34 cellular contexts compared by ENCODE assay signal in the genomic region with DNA sequence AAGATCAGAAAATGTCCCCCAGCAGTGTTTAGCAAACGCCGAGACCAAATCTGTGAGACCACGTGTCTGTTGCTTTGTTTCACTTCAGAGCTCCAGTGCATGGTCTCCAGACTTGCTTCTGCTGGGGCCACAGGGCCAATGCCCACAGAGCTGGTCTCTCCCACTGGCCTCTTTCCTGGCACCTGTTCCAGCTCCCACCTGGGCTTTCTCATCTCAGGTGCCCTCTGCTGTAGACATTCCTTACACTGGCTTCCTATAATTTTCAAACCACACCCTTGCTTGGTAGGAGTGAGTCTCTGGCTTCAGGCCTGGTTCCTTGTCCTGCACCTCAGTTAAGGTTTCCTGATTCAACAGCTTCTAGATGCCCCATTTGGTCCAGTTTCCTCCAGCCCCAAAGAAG.
"Had no signal": no experiment of that assay in that cellular context is flagged by ENCODE, and none has a peak within 500 bp of the region (broad histone marks: within the 10 kb centered on the region; RNA-seq: fewer than 3 reads in every experiment).

No MANE protein-coding gene starts in this region.

- H3K4me3 Mint-ChIP-seq: immature natural killer cell; mesothelial cell of epicardium; naive B cell; natural killer cell; nephron progenitor cell; neural progenitor cell; stimulated activated naive B cell treated with anti-CD40 and anti-IgM and Interleukin-4, amounts not matched to agents 10 μg/mL and 1 μg/mL and 100 μg/mL, for 72 hours had no signal

- H3K27me3 ChIP-seq: left lung, neural progenitor cell, neutrophil, pancreas, stomach, testis, thyroid gland, transverse colon, upper lobe of right lung had no signal

- FAIRE-seq: islet of Langerhans, kidney, pancreas, urothelium cell line had no signal

- H3K9ac ChIP-seq: neural progenitor cell had no signal

- H3K4me1 ChIP-seq: left lung, lower lobe of right lung, neural progenitor cell, pancreas, prostate gland, stomach, testis, thyroid gland, transverse colon, upper lobe of right lung had no signal

- H3K9me3 Mint-ChIP-seq: immature natural killer cell, natural killer cell, neural progenitor cell had no signal

- H3K4me3 ChIP-seq: left lung, lower lobe of right lung, neural progenitor cell, pancreas, prostate gland, skin epidermis, stomach, testis, thyroid gland, transverse colon, upper lobe of right lung had no signal

- ATAC-seq: left colon; left lung; lower lobe of right lung; natural killer cell; right cardiac atrium; sciatic nerve; stimulated activated naive B cell treated with anti-CD40 and anti-IgM and Interleukin-4, amounts not matched to agents 10 μg/mL and 1 μg/mL and 100 μg/mL, for 72 hours; stimulated activated naive CD8-positive, alpha-beta T cell treated with anti-CD3 and anti-CD28 coated beads, Interleukin-15, Interleukin-2, amounts not matched to agents 100 U/mL and 50 U/mL, for 24 hours; upper lobe of right lung had no signal

- DNase-seq: hypothalamus; immature natural killer cell; kidney; left colon; left lung; lower lobe of right lung; mammary epithelial cell; mesenchymal stem cell; naive B cell; natural killer cell; nephron progenitor cell; occipital lobe; pancreas; retina; stimulated activated CD4-positive, alpha-beta T cell treated with anti-CD3 and anti-CD28 coated beads, Interleukin-12 subunit alpha, Interleukin-12 subunit beta, amount 100 ng/mL, for 4 hours; stimulated activated CD4-positive, alpha-beta T cell treated with anti-CD3 and anti-CD28 coated beads, Interleukin-15, amount 100 ng/mL, for 24 hours; stimulated activated CD4-positive, alpha-beta T cell treated with anti-CD3 and anti-CD28 coated beads, Interleukin-2, amount 100 ng/mL, for 24 hours; stimulated activated CD4-positive, alpha-beta T cell treated with anti-CD3 and anti-CD28 coated beads, Interleukin-4, amount 100 ng/mL, for 1 hour; stimulated activated naive B cell treated with anti-CD40 and anti-IgM and Interleukin-4, amounts not matched to agents 10 μg/mL and 1 μg/mL and 100 μg/mL, for 72 hours; stimulated activated naive CD8-positive, alpha-beta T cell treated with anti-CD3 and anti-CD28 coated beads, Interleukin-15, Interleukin-2, amounts not matched to agents 100 U/mL and 50 U/mL, for 24 hours; stomach; testis; thyroid gland; transverse colon; upper lobe of right lung had no signal

- H3K4me1 Mint-ChIP-seq: immature natural killer cell; naive B cell; natural killer cell; stimulated activated naive B cell treated with anti-CD40 and anti-IgM and Interleukin-4, amounts not matched to agents 10 μg/mL and 1 μg/mL and 100 μg/mL, for 72 hours had no signal

- H3K27ac ChIP-seq: left lung, lower lobe of right lung, neural progenitor cell, neutrophil, pancreas, prostate gland, skin epidermis, stomach, testis, thyroid gland, transverse colon, upper lobe of right lung had no signal

- H3K27ac Mint-ChIP-seq: immature natural killer cell; mesothelial cell of epicardium; naive B cell; natural killer cell; nephron progenitor cell; neural progenitor cell; stimulated activated naive B cell treated with anti-CD40 and anti-IgM and Interleukin-4, amounts not matched to agents 10 μg/mL and 1 μg/mL and 100 μg/mL, for 72 hours had no signal

- H3K27me3 Mint-ChIP-seq: stimulated activated naive B cell treated with anti-CD40 and anti-IgM and Interleukin-4, amounts not matched to agents 10 μg/mL and 1 μg/mL and 100 μg/mL, for 72 hours had no signal

- H3K36me3 Mint-ChIP-seq: immature natural killer cell; naive B cell; natural killer cell; neural progenitor cell; stimulated activated naive B cell treated with anti-CD40 and anti-IgM and Interleukin-4, amounts not matched to agents 10 μg/mL and 1 μg/mL and 100 μg/mL, for 72 hours had no signal

- H3K9me3 ChIP-seq: left lung, lower lobe of right lung, neutrophil, pancreas, prostate gland, stomach, testis, thyroid gland, transverse colon, upper lobe of right lung had no signal

- H3K36me3 ChIP-seq: left lung, lower lobe of right lung, neural progenitor cell, neutrophil, pancreas, prostate gland, thyroid gland, transverse colon, upper lobe of right lung had no signal
